28 cellular contexts compared by ENCODE assay signal in the genomic region with DNA sequence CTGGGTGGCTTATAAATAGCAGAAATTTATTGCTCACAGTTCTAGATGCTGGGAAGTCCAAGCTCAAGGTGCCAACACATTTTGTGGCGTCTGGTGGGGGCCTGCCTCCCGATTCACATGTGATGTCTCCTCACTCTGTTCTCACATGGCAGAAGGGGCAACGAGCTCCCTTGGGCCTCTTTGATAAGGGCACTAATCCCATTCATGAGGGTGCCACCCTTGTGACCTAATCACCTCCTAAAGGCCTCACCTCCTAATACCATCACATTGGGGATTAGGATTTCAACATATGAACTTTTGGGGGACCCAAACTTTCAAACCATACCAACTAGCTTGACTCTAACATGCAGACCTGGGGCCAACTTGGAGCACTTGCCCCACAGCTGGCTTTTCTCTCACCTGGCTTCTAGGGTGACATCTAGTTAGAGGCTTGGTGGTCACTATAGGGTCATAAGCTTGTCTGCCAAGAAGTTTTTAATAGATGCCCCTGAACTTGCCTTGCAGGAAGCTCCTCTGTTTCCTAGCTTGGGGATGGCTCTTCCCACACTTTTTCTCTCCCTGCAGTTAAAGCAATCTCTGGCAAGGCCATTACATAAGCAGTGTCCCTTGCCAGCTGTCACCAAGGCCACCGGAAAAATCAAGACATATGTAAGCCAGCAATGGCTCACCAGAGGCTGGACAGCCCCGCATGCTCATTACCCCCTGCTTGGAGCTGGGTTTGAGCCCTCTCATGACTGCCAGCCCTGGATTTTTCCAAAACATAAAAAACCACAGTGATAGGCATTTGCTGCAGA. TPM values are rescaled to one million over a fixed set of nuclear protein-coding genes. Genes with fewer than 3 reads are reported as not detected.
DNase-seq lines count a peak whose midpoint lies in the region; ATAC-seq, FAIRE-seq and TF ChIP-seq lines count a peak whose summit lies in the region.
"Had no signal": no experiment of that assay in that cellular context is flagged by ENCODE, and none has a peak within 500 bp of the region (broad histone marks: within the 10 kb centered on the region; RNA-seq: fewer than 3 reads in every experiment).

No MANE protein-coding gene starts in this region.

- H3K4me1 Mint-ChIP-seq in brain, result peaks cover 57% of the 10 kb centered on the region
- H3K4me1 Mint-ChIP-seq in mesothelial cell of epicardium, result no peaks in the 10 kb centered on the region
- H3K4me1 Mint-ChIP-seq: activated CD4-positive, alpha-beta T cell treated with anti-CD3 and anti-CD28 coated beads, Interleukin-2, amount 10 ng/mL, durations not matched to agents 24 days and 14 days; activated naive CD8-positive, alpha-beta T cell treated with anti-CD3 and anti-CD28 coated beads, Interleukin-2, amount 10 ng/mL, durations not matched to agents 7 days and 5 days; immature natural killer cell; naive thymus-derived CD4-positive, alpha-beta T cell had no signal

- H3K36me3 Mint-ChIP-seq in brain, result no peaks in the 10 kb centered on the region
- no peaks in the 10 kb centered on the region for H3K36me3 Mint-ChIP-seq in mesothelial cell of epicardium
- H3K36me3 Mint-ChIP-seq: activated naive CD8-positive, alpha-beta T cell treated with anti-CD3 and anti-CD28 coated beads, Interleukin-2, amount 10 ng/mL, durations not matched to agents 7 days and 5 days; immature natural killer cell; naive thymus-derived CD4-positive, alpha-beta T cell; stimulated activated effector memory CD8-positive, alpha-beta T cell treated with anti-CD3 and anti-CD28 coated beads, Interleukin-12 subunit alpha, Interleukin-12 subunit beta, amount 100 ng/mL, for 72 hours had no signal

- H3K9me3 Mint-ChIP-seq in brain (no peaks in the 10 kb centered on the region), mesothelial cell of epicardium (no peaks in the 10 kb centered on the region)
- H3K9me3 Mint-ChIP-seq: activated CD4-positive, alpha-beta T cell treated with anti-CD3 and anti-CD28 coated beads, Interleukin-2, amount 10 ng/mL, durations not matched to agents 24 days and 14 days; activated naive CD8-positive, alpha-beta T cell treated with anti-CD3 and anti-CD28 coated beads, Interleukin-2, amount 10 ng/mL, durations not matched to agents 7 days and 5 days; activated T-cell treated with anti-CD3 and anti-CD28 coated beads, Interleukin-2, amount 50 U/mL, for 24 hours; immature natural killer cell; stimulated activated effector memory CD8-positive, alpha-beta T cell treated with anti-CD3 and anti-CD28 coated beads, Interleukin-12 subunit alpha, Interleukin-12 subunit beta, amount 100 ng/mL, for 72 hours had no signal

- H3K27me3 Mint-ChIP-seq in brain (no peaks in the 10 kb centered on the region), mesothelial cell of epicardium (ENCODE audit: low read depth) (peaks cover 85% of the 10 kb centered on the region)

- peak; percentile 46 for DNase-seq in NCI-H524 treated with DMSO at 0.1 percent for 48 hours (lab: John Stamatoyannopoulos, UW)
- peak; percentile 26 for DNase-seq in pons (ENCODE audit: low spot score)
- DNase-seq in activated CD4-positive, alpha-beta T cell treated with anti-CD3 and anti-CD28 coated beads for 1 hour, result no peak
- DNase-seq in mesothelial cell of epicardium (ENCODE audit: low spot score in 2 of 2, unreplicated experiment in 2 of 2), result no peak
- no peak for DNase-seq in activated gamma-delta T cell (lab: John Stamatoyannopoulos, UW)
- DNase-seq: activated CD4-positive, alpha-beta T cell treated with anti-CD3 and anti-CD28 coated beads, Interleukin-2, amount 10 ng/mL, durations not matched to agents 24 days and 14 days; activated gamma-delta T cell treated with Interleukin-2 at 50 U/mL for 16 hours; activated naive CD8-positive, alpha-beta T cell treated with anti-CD3 and anti-CD28 coated beads, Interleukin-2, amount 10 ng/mL, durations not matched to agents 7 days and 5 days; activated T-cell treated with anti-CD3 and anti-CD28 coated beads, Interleukin-2, amount 50 U/mL, for 24 hours; DMS79; gastrocnemius medialis; GDM1; HCEC 1CT; immature natural killer cell; Kasumi-1; naive thymus-derived CD4-positive, alpha-beta T cell; NCI-H1436; NCI-H2081; NCI-H526 treated with DMSO at 0.1 percent for 48 hours; psoas muscle; stimulated activated CD4-positive, alpha-beta T cell treated with anti-CD3 and anti-CD28 coated beads, Interleukin-15, amount 100 ng/mL, for 24 hours; upper lobe of right lung had no signal

- H3K27ac Mint-ChIP-seq in brain (peak overlapping the region in 4 of 5 experiments; percentile 85 to 97 (median 92)), mesothelial cell of epicardium (no peak overlapping the region)
- H3K27ac Mint-ChIP-seq: activated CD4-positive, alpha-beta T cell treated with anti-CD3 and anti-CD28 coated beads, Interleukin-2, amount 10 ng/mL, durations not matched to agents 24 days and 14 days; activated naive CD8-positive, alpha-beta T cell treated with anti-CD3 and anti-CD28 coated beads, Interleukin-2, amount 10 ng/mL, durations not matched to agents 7 days and 5 days; activated T-cell treated with anti-CD3 and anti-CD28 coated beads, Interleukin-2, amount 50 U/mL, for 24 hours; immature natural killer cell; naive thymus-derived CD4-positive, alpha-beta T cell; stimulated activated effector memory CD8-positive, alpha-beta T cell treated with anti-CD3 and anti-CD28 coated beads, Interleukin-12 subunit alpha, Interleukin-12 subunit beta, amount 100 ng/mL, for 72 hours had no signal

- ATAC-seq in HG02610 (IDR thresholded peaks at IDR 0.05; ENCODE audit: unreplicated experiment), result no peak
- ATAC-seq: gastrocnemius medialis; naive thymus-derived CD4-positive, alpha-beta T cell; stimulated activated effector memory CD8-positive, alpha-beta T cell treated with anti-CD3 and anti-CD28 coated beads, Interleukin-12 subunit alpha, Interleukin-12 subunit beta, amount 100 ng/mL, for 72 hours; upper lobe of right lung had no signal

- FAIRE-seq in islet of Langerhans (lab: Jason Lieb, UNC), result peak; percentile 77
- FAIRE-seq: endothelial cell of umbilical vein had no signal

- TF ChIP-seq CTCF in brain (conservative IDR thresholded peaks at IDR 0.05) (no peak), mesothelial cell of epicardium (IDR thresholded peaks at IDR 0.05; ENCODE audit: unreplicated experiment) (no peak)

- H3K4me3 Mint-ChIP-seq in brain (no peak overlapping the region), mesothelial cell of epicardium (no peak overlapping the region)
- H3K4me3 Mint-ChIP-seq: activated CD4-positive, alpha-beta T cell treated with anti-CD3 and anti-CD28 coated beads, Interleukin-2, amount 10 ng/mL, durations not matched to agents 24 days and 14 days; activated naive CD8-positive, alpha-beta T cell treated with anti-CD3 and anti-CD28 coated beads, Interleukin-2, amount 10 ng/mL, durations not matched to agents 7 days and 5 days; activated T-cell treated with anti-CD3 and anti-CD28 coated beads, Interleukin-2, amount 50 U/mL, for 24 hours; immature natural killer cell; naive thymus-derived CD4-positive, alpha-beta T cell; stimulated activated effector memory CD8-positive, alpha-beta T cell treated with anti-CD3 and anti-CD28 coated beads, Interleukin-12 subunit alpha, Interleukin-12 subunit beta, amount 100 ng/mL, for 72 hours had no signal

RNA-seq across cellular contexts. Expression of gene MED9, which starts 8.4 kb away (rescaled TPM):
- 32.0 TPM for polyA plus RNA-seq in brain (ENCODE audit: insufficient read depth, low read depth, low replicate concordance)
- 17.9 to 20.1 TPM (median 18.9 TPM) in 3 replicates for total RNA-seq in mesothelial cell of epicardium

RNA-seq across cellular contexts. Expression of gene RASD1, which starts 27.8 kb away (rescaled TPM):
- 79.5 TPM for polyA plus RNA-seq in brain (ENCODE audit: insufficient read depth, low read depth, low replicate concordance)
- 1.9 to 2.8 TPM (median 2.1 TPM) in 3 replicates for total RNA-seq in mesothelial cell of epicardium
- total RNA-seq: RPMI7951 had no signal
- polyA plus RNA-seq: naive thymus-derived CD4-positive, alpha-beta T cell had no signal

Comparison
In these comparisons a context has a peak if more than half of its experiments do, and no peak if none do; other contexts are left out.
1. DNase-seq: peak in NCI-H524 treated with DMSO at 0.1 percent for 48 hours (single experiment) and pons (single experiment); none in activated CD4-positive, alpha-beta T cell treated with anti-CD3 and anti-CD28 coated beads for 1 hour (single experiment), mesothelial cell of epicardium (0 of 2) and activated gamma-delta T cell (single experiment).